In genomic region chr4:72169861-72170260, GRCh38 we compare ENCODE assay signal across 18 cellular contexts.
DNase-seq lines count a peak whose midpoint lies in the region; ATAC-seq, FAIRE-seq and TF ChIP-seq lines count a peak whose summit lies in the region.
"Had no signal": no experiment of that assay in that cellular context is flagged by ENCODE, and none has a peak within 500 bp of the region (broad histone marks: within the 10 kb centered on the region; RNA-seq: fewer than 3 reads in every experiment).

No MANE protein-coding gene starts in this region.

- no peaks in the 10 kb centered on the region for H3K4me1 ChIP-seq in K562 (replicated peaks in 1 of 2; ENCODE audit: control insufficient read depth in 2 of 2, insufficient read depth in 2 of 2, low read length in 2 of 2)
- H3K4me1 ChIP-seq: BLaER1 treated with 17β-estradiol and CSF1 and Interleukin-3, amounts not matched to agents 10 nM and 100 nM had no signal

- H3K4me1 Mint-ChIP-seq in Calu3 (ENCODE audit: low read depth, unreplicated experiment), result peaks cover 8% of the 10 kb centered on the region
- H3K4me1 Mint-ChIP-seq: B cell had no signal

- H3K9me1 ChIP-seq in K562 (ENCODE audit: control insufficient read depth, insufficient read depth, low read length), result no peaks in the 10 kb centered on the region

- no peaks in the 10 kb centered on the region for H3K36me3 Mint-ChIP-seq in Calu3 (ENCODE audit: insufficient read depth, unreplicated experiment)

- peaks cover 3% of the 10 kb centered on the region for H3K9me3 Mint-ChIP-seq in Calu3 (ENCODE audit: low read depth, unreplicated experiment)

- ATAC-seq in K562, result no peak
- ATAC-seq in HG03135 (IDR thresholded peaks at IDR 0.05; ENCODE audit: unreplicated experiment), result no peak
- ATAC-seq in HG03108 (IDR thresholded peaks at IDR 0.05; ENCODE audit: unreplicated experiment), result no peak

- no peak for TF ChIP-seq RAD21 in K562 (CRISPR knock-in tag; conservative IDR thresholded peaks at IDR 0.05 in 1 of 2, IDR thresholded peaks at IDR 0.05 in 1 of 2)

- peak overlapping the region; percentile 46; the same call in 1 of the 2 replicates for H3K4me2 ChIP-seq in K562 (ENCODE audit: insufficient read depth, low read length)
- H3K4me2 ChIP-seq: BLaER1 treated with 17β-estradiol and CSF1 and Interleukin-3, amounts not matched to agents 10 nM and 100 nM had no signal

- in situ Hi-C loops in K562 (cut with MboI), result no loop called here

- H3K27me3 ChIP-seq in K562 (ENCODE audit: control insufficient read depth in 2 of 2, insufficient read depth in 2 of 2, low read length in 2 of 2), result no peaks in the 10 kb centered on the region
- H3K27me3 ChIP-seq: BLaER1 treated with 17β-estradiol and CSF1 and Interleukin-3, amounts not matched to agents 10 nM and 100 nM had no signal

- no peaks in the 10 kb centered on the region for H4K20me1 ChIP-seq in K562 (replicated peaks; ENCODE audit: control insufficient read depth, insufficient read depth, low read length)
- H4K20me1 ChIP-seq: BLaER1 treated with 17β-estradiol and CSF1 and Interleukin-3, amounts not matched to agents 10 nM and 100 nM had no signal

- no peaks in the 10 kb centered on the region for H3K9me3 ChIP-seq in K562 (replicated peaks; ENCODE audit: control insufficient read depth, insufficient read depth, low read depth, low read length)
- H3K9me3 ChIP-seq: HAP-1 had no signal

- intact Hi-C loops in Calu3 (cut with micrococcal nuclease; ENCODE audit: unreplicated experiment), result no loop called here
- intact Hi-C loops in K562 (cut with micrococcal nuclease), result no loop called here

- no peak overlapping the region for H3K27ac ChIP-seq in K562 (ENCODE audit: extremely low read depth, low read depth, low read length)
- H3K27ac ChIP-seq: BLaER1 treated with 17β-estradiol and CSF1 and Interleukin-3, amounts not matched to agents 10 nM and 100 nM; GM23248; HL-60 had no signal

- no peak for FAIRE-seq in K562 (lab: Jason Lieb, UNC)
- FAIRE-seq: G401.6, GM12891, GM19239, HTR-8/SVneo had no signal

- POLR2A ChIA-PET in K562 (lab: Yijun Ruan, JAX), result no interaction called here

- 4% methylated on average over 3 of the region's 3 CpGs for WGBS in K562 (ENCODE audit: insufficient coverage, low coverage, missing lambda C conversion rate)

- H3K9ac ChIP-seq in K562 (ENCODE audit: insufficient read depth in 1 of 2, low read depth in 2 of 2, low read length in 2 of 2), result no peak overlapping the region; a peak in 1 of 4 replicates
- H3K9ac ChIP-seq: BLaER1 treated with 17β-estradiol and CSF1 and Interleukin-3, amounts not matched to agents 10 nM and 100 nM; GM23248 had no signal

- no peaks in the 10 kb centered on the region for H3K27me3 Mint-ChIP-seq in Calu3 (ENCODE audit: unreplicated experiment)
- H3K27me3 Mint-ChIP-seq: B cell; CD4-positive, alpha-beta T cell had no signal

- CTCF ChIA-PET in Calu3 (lab: Charles Lee), result no interaction called here
- CTCF ChIA-PET in K562 (lab: Yijun Ruan, JAX; ENCODE audit: low intra/inter-chr PET ratio), result no interaction called here

- DNase-seq in Calu3 (no peak), HT-29 (ENCODE audit: low spot score) (peak; percentile 10), K562 (ENCODE audit: extremely low read depth in 1 of 4, low spot score in 3 of 4) (peak in 1 of 4 experiments; percentile 1), COR-L47 (lab: John Stamatoyannopoulos, UW) (no peak)
- DNase-seq: CD4-positive, alpha-beta T cell; GM23248; IMR-90; KBM-7 had no signal

- TF ChIP-seq CTCF in Calu3 (IDR thresholded peaks at IDR 0.05; ENCODE audit: unreplicated experiment), result no peak
- TF ChIP-seq CTCF in K562 (IDR thresholded peaks at IDR 0.05 in 2 of 3, conservative IDR thresholded peaks at IDR 0.05 in 1 of 3; ENCODE audit: insufficient read depth in 2 of 3, low read depth in 1 of 3, low read length in 3 of 3), result no peak

- BruUV-seq in Calu3 (replicated peaks; lab: Mats Ljungman, UMichigan) (no TSS peak), K562 (replicated peaks; lab: Mats Ljungman, UMichigan) (no TSS peak)

- no peak for TF ChIP-seq EP300 in K562 (IDR thresholded peaks at IDR 0.05; ENCODE audit: low read length)

- no peaks in the 10 kb centered on the region for H3K79me2 ChIP-seq in K562 (ENCODE audit: control insufficient read depth, insufficient read depth, low read length)

- H2AFZ ChIP-seq in K562 (ENCODE audit: low read depth, low read length), result peak overlapping the region; percentile 65
- H2AFZ ChIP-seq: GM23248 had no signal

- H3K4me3 ChIP-seq in K562, result no peak overlapping the region
- H3K4me3 ChIP-seq: BLaER1 treated with 17β-estradiol and CSF1 and Interleukin-3, amounts not matched to agents 10 nM and 100 nM; GM23248; HAP-1 had no signal

- H3K27ac Mint-ChIP-seq in Calu3 (ENCODE audit: unreplicated experiment), result peak overlapping the region; percentile 35
- H3K27ac Mint-ChIP-seq: B cell; CD4-positive, alpha-beta T cell had no signal

- no peak for TF ChIP-seq POLR2A in K562 (conservative IDR thresholded peaks at IDR 0.05)

- no peaks in the 10 kb centered on the region for H3K36me3 ChIP-seq in K562 (ENCODE audit: control insufficient read depth, insufficient read depth, low read length)
- H3K36me3 ChIP-seq: BLaER1 treated with 17β-estradiol and CSF1 and Interleukin-3, amounts not matched to agents 10 nM and 100 nM; HAP-1 had no signal

- H3K4me3 Mint-ChIP-seq in Calu3 (ENCODE audit: low read depth, unreplicated experiment), result no peak overlapping the region
- H3K4me3 Mint-ChIP-seq: B cell; CD4-positive, alpha-beta T cell had no signal

TF ChIP-seq in K562, 482 proteins besides CTCF, POLR2A, EP300 and RAD21 (continues in another document):
- TF ChIP-seq SOX6 (IDR thresholded peaks at IDR 0.05) (no peak), YY1 (IDR thresholded peaks at IDR 0.05; ENCODE audit: borderline replicate concordance in 1 of 3, control insufficient read depth in 1 of 3, extremely low read depth in 1 of 3, insufficient read depth in 3 of 3, insufficient read length in 1 of 3, insufficient replicate concordance in 2 of 3, low read depth in 1 of 3, low read length in 2 of 3) (peak in 1 of 3 experiments; percentile 41)
